In genomic region chr16:17359778-17360177, GRCh38 we compare ENCODE assay signal across 7 cellular contexts.
A peak's percentile ranks its signal among the peaks of the same experiment; 100 is the strongest.
DNase-seq lines count a peak whose midpoint lies in the region; ATAC-seq and TF ChIP-seq lines count a peak whose summit lies in the region.

No MANE protein-coding gene starts in this region.

- H3K14ac ChIP-seq in IMR-90 (replicated peaks; ENCODE audit: low read depth, low read length), result no peak overlapping the region

- no peak for TF ChIP-seq RAD21 in IMR-90 (IDR thresholded peaks at IDR 0.05; ENCODE audit: low read length)

- peaks cover 18% of the 10 kb centered on the region; the same call in 1 of the 2 replicates for H4K20me1 ChIP-seq in IMR-90 (ENCODE audit: insufficient read depth, low read length)

- no TSS peak for BruUV-seq in IMR-90 (replicated peaks; lab: Mats Ljungman, UMichigan)

- POLR2A ChIA-PET in IMR-90 (lab: Charles Lee; ENCODE audit: unreplicated experiment), result no interaction called here

- no peak overlapping the region for H2BK120ac ChIP-seq in IMR-90 (ENCODE audit: low read depth, low read length)

- no peak overlapping the region for H2AK9ac ChIP-seq in IMR-90 (replicated peaks; ENCODE audit: low read depth, low read length, poor library complexity)

- H3K79me1 ChIP-seq in IMR-90 (ENCODE audit: low read depth in 1 of 2, low read length in 2 of 2), result peaks cover 8 to 60% of the 10 kb centered on the region in 2 experiments; a peak in 2 of 4 replicates

- H2BK20ac ChIP-seq in IMR-90 (ENCODE audit: low read depth, low read length), result no peak overlapping the region

- TF ChIP-seq CTCF in IMR-90 (conservative IDR thresholded peaks at IDR 0.05; ENCODE audit: low read depth, low read length), result no peak

- no CpG with 5 or more reads among the region's 5 CpGs for WGBS in IMR-90 (ENCODE audit: extremely low coverage in 2 of 2, insufficient read length in 1 of 2), 2 experiments

- CTCF ChIA-PET in IMR-90 (lab: Yijun Ruan, JAX), result no interaction called here

- H4K91ac ChIP-seq in IMR-90 (ENCODE audit: insufficient read depth, low read depth, low read length), result no peak overlapping the region

- H4K5ac ChIP-seq in IMR-90 (ENCODE audit: low read depth, low read length), result no peak overlapping the region

- peaks cover 11% of the 10 kb centered on the region; the same call in 1 of the 2 replicates for H3K9me1 ChIP-seq in IMR-90 (ENCODE audit: insufficient read depth, low read length)

- no peak overlapping the region for H2AFZ ChIP-seq in IMR-90 (replicated peaks; ENCODE audit: low read length, poor library complexity)

- no peak overlapping the region for H2BK5ac ChIP-seq in IMR-90 (ENCODE audit: low read depth, low read length, poor library complexity, severe bottlenecking)

- no peak for TF ChIP-seq POLR2A in IMR-90 (IDR thresholded peaks at IDR 0.05; ENCODE audit: low read depth, low read length)

- in situ Hi-C loops in IMR-90 (cut with MboI; ENCODE audit: low sequenced_read_pairs), result no loop called here

- intact Hi-C loops in IMR-90 (cut with micrococcal nuclease), result no loop called here

- H3K27me3 ChIP-seq in IMR-90 (ENCODE audit: control insufficient read depth, insufficient read depth, low read length), result no peaks in the 10 kb centered on the region

- H3K4me2 ChIP-seq in IMR-90 (ENCODE audit: low read depth, low read length), result no peak overlapping the region

- DNase-seq in IMR-90 (peak; percentile 70), 8988T (no peak)
- peak; percentile 75 for DNase-seq in T-helper 2 cell treated with Interferon-gamma antibody and Interleukin-4, amounts not matched to agents 5 μg/mL and 100 μg/mL, for 36 hours (ENCODE audit: low spot score)
- DNase-seq in stimulated activated CD8-positive, alpha-beta memory T cell treated with anti-CD3 and anti-CD28 coated beads, Interleukin-4, amount 100 ng/mL, for 24 hours (ENCODE audit: low read depth), result peak; percentile 49

- H2BK15ac ChIP-seq in IMR-90 (ENCODE audit: low read depth, low read length), result no peak overlapping the region

- H3K4me3 Mint-ChIP-seq in T-helper 2 cell treated with Interferon-gamma antibody and Interleukin-4, amounts not matched to agents 5 μg/mL and 100 μg/mL, for 36 hours, result peak overlapping the region; percentile 25

- H3K4me1 ChIP-seq in IMR-90 (ENCODE audit: control insufficient read depth, insufficient read depth, low read length), result peaks cover 4% of the 10 kb centered on the region

- H3K27ac ChIP-seq in IMR-90 (ENCODE audit: insufficient read depth, low read length), result no peak overlapping the region

- H3K18ac ChIP-seq in IMR-90 (ENCODE audit: low read depth, low read length), result no peak overlapping the region

- no peaks in the 10 kb centered on the region for H3K36me3 ChIP-seq in IMR-90 (ENCODE audit: control insufficient read depth, insufficient read depth, low read length)

- no peaks in the 10 kb centered on the region for H3K9me3 ChIP-seq in IMR-90 (ENCODE audit: control insufficient read depth, insufficient read depth, low read length)

- H3K9ac ChIP-seq in IMR-90 (ENCODE audit: low read depth, low read length), result no peak overlapping the region

- peaks cover 34% of the 10 kb centered on the region for H3K36me3 Mint-ChIP-seq in T-helper 2 cell treated with Interferon-gamma antibody and Interleukin-4, amounts not matched to agents 5 μg/mL and 100 μg/mL, for 36 hours (ENCODE audit: low read depth)

- 0 out of 2 replicates have a peak, but pooled peaks have one; percentile 39 for ATAC-seq in IMR-90 (ENCODE audit: low read depth)
- peak; percentile 41 for ATAC-seq in esophagus mucosa
- ATAC-seq in GM21360 (IDR thresholded peaks at IDR 0.05; ENCODE audit: unreplicated experiment), result no peak
- no peak for ATAC-seq in HG03457 (IDR thresholded peaks at IDR 0.05; ENCODE audit: unreplicated experiment)

- dilution Hi-C loops in IMR-90 (cut with HindIII; ENCODE audit: low sequenced_read_pairs, unreplicated experiment), result no loop called here

- no peaks in the 10 kb centered on the region for H3K9me3 Mint-ChIP-seq in T-helper 2 cell treated with Interferon-gamma antibody and Interleukin-4, amounts not matched to agents 5 μg/mL and 100 μg/mL, for 36 hours

- H3K56ac ChIP-seq in IMR-90 (ENCODE audit: extremely low read depth, insufficient read depth, low read length), result no peak overlapping the region

- peaks cover 60% of the 10 kb centered on the region for H3K4me1 Mint-ChIP-seq in T-helper 2 cell treated with Interferon-gamma antibody and Interleukin-4, amounts not matched to agents 5 μg/mL and 100 μg/mL, for 36 hours (ENCODE audit: low read depth)

- no peak overlapping the region for H2AK5ac ChIP-seq in IMR-90 (ENCODE audit: low read depth, low read length)

- H4K8ac ChIP-seq in IMR-90 (ENCODE audit: low read depth in 2 of 2, low read length in 2 of 2), result 0 out of 4 replicates have a peak overlapping the region, but pooled peaks of 1 of the 2 experiments have one; percentile 7

- peak overlapping the region; percentile 75 for H3K27ac Mint-ChIP-seq in T-helper 2 cell treated with Interferon-gamma antibody and Interleukin-4, amounts not matched to agents 5 μg/mL and 100 μg/mL, for 36 hours

- H3K4me3 ChIP-seq in IMR-90 (ENCODE audit: insufficient read depth, low read depth, low read length), result no peak overlapping the region

- no peak overlapping the region for H3K4ac ChIP-seq in IMR-90 (ENCODE audit: low read depth, low read length)

- no peaks in the 10 kb centered on the region for H3K27me3 Mint-ChIP-seq in T-helper 2 cell treated with Interferon-gamma antibody and Interleukin-4, amounts not matched to agents 5 μg/mL and 100 μg/mL, for 36 hours (ENCODE audit: low read depth)

- H3K23ac ChIP-seq in IMR-90 (ENCODE audit: low read depth, low read length), result no peak overlapping the region

TF ChIP-seq in IMR-90, 13 proteins besides CTCF, POLR2A, EP300 and RAD21:
- no peak for TF ChIP-seq CHD1 (IDR thresholded peaks at IDR 0.05; ENCODE audit: low read depth, low read length)
- TF ChIP-seq MXI1 (IDR thresholded peaks at IDR 0.05; ENCODE audit: borderline replicate concordance, low read depth, low read length), result no peak
- no peak for TF ChIP-seq RFX5 (IDR thresholded peaks at IDR 0.05; ENCODE audit: low read depth, low read length)
- TF ChIP-seq ELK1 (IDR thresholded peaks at IDR 0.05; ENCODE audit: borderline replicate concordance, low read depth, low read length), result no peak
- TF ChIP-seq MAZ (IDR thresholded peaks at IDR 0.05; ENCODE audit: borderline replicate concordance, low read depth, low read length), result no peak

Comparison
In these comparisons a context has a peak if more than half of its experiments do, and no peak if none do; other contexts are left out.
1. ATAC-seq: peak in IMR-90 (single experiment) and esophagus mucosa (single experiment); none in GM21360 (single experiment) and HG03457 (single experiment).